15 cellular contexts compared by ENCODE assay signal in genomic region chr16:89099905-89100304, GRCh38. TPM values are rescaled to one million over a fixed set of nuclear protein-coding genes. Genes with fewer than 3 reads are reported as not detected.
DNase-seq lines count a peak whose midpoint lies in the region; ATAC-seq, FAIRE-seq and TF ChIP-seq lines count a peak whose summit lies in the region.
"Had no signal": no experiment of that assay in that cellular context is flagged by ENCODE, and none has a peak within 500 bp of the region (broad histone marks: within the 10 kb centered on the region; RNA-seq: fewer than 3 reads in every experiment).

No MANE protein-coding gene starts in this region.

- peak overlapping the region; percentile 26 for H3K27ac Mint-ChIP-seq in activated T-cell treated with anti-CD3 and anti-CD28 coated beads, Interleukin-2, amount 50 U/mL, for 24 hours

- intact Hi-C loops in K562 (cut with micrococcal nuclease): no loop called here
- intact Hi-C loops in left lung (cut with DNase I): no loop called here

- H3K9ac ChIP-seq in OCI-LY1 (ENCODE audit: low read length): peak overlapping the region; percentile 93
- no peak overlapping the region for H3K9ac ChIP-seq in K562 (ENCODE audit: insufficient read depth in 1 of 2, low read depth in 2 of 2, low read length in 2 of 2)

- H3K9me1 ChIP-seq in K562 (ENCODE audit: control insufficient read depth, insufficient read depth, low read length): peaks cover 8% of the 10 kb centered on the region

- H3K27me3 ChIP-seq in OCI-LY1 (ENCODE audit: insufficient read depth, low read length): no peaks in the 10 kb centered on the region
- no peaks in the 10 kb centered on the region for H3K27me3 ChIP-seq in K562 (ENCODE audit: control insufficient read depth in 2 of 2, insufficient read depth in 2 of 2, low read length in 2 of 2)
- no peaks in the 10 kb centered on the region for H3K27me3 ChIP-seq in small intestine (ENCODE audit: control insufficient read depth in 2 of 2, insufficient read depth in 2 of 2, low read length in 2 of 2)
- no peaks in the 10 kb centered on the region for H3K27me3 ChIP-seq in left lung

- peaks cover 95% of the 10 kb centered on the region for H3K36me3 Mint-ChIP-seq in activated T-cell treated with anti-CD3 and anti-CD28 coated beads, Interleukin-2, amount 50 U/mL, for 24 hours (ENCODE audit: low read depth)
- H3K36me3 Mint-ChIP-seq in activated T-cell treated with anti-CD3 and anti-CD28 coated beads, Interleukin-2, amount 50 U/mL, for 4 hours (ENCODE audit: insufficient read depth): peaks cover 15% of the 10 kb centered on the region

- TF ChIP-seq EP300 in K562 (IDR thresholded peaks at IDR 0.05; ENCODE audit: low read length): no peak

- H2AFZ ChIP-seq in OCI-LY1 (ENCODE audit: low read length): no peak overlapping the region
- no peak overlapping the region for H2AFZ ChIP-seq in K562 (ENCODE audit: low read depth, low read length)

- peaks cover 41% of the 10 kb centered on the region for H3K79me2 ChIP-seq in OCI-LY1 (ENCODE audit: insufficient read depth, low read length)
- H3K79me2 ChIP-seq in K562 (ENCODE audit: control insufficient read depth, insufficient read depth, low read length): peaks cover 49% of the 10 kb centered on the region

- in situ Hi-C loops in K562 (cut with MboI): no loop called here

- no peak for TF ChIP-seq CTCF in OCI-LY1 (IDR thresholded peaks at IDR 0.05; ENCODE audit: low read length)
- TF ChIP-seq CTCF in K562 (IDR thresholded peaks at IDR 0.05 in 2 of 3, conservative IDR thresholded peaks at IDR 0.05 in 1 of 3; ENCODE audit: insufficient read depth in 2 of 3, low read depth in 1 of 3, low read length in 3 of 3): no peak
- no peak for TF ChIP-seq CTCF in left lung (IDR thresholded peaks at IDR 0.05)

- H3K4me2 ChIP-seq in OCI-LY1 (ENCODE audit: low read length) (peak overlapping the region; percentile 83), K562 (ENCODE audit: insufficient read depth, low read length) (no peak overlapping the region)

- H3K27ac ChIP-seq in OCI-LY1 (ENCODE audit: low read depth, low read length, poor library complexity, severe bottlenecking) (peak overlapping the region; percentile 98), K562 (ENCODE audit: extremely low read depth, low read depth, low read length) (no peak overlapping the region), small intestine (ENCODE audit: low read depth in 1 of 2, low read length in 1 of 2) (peak overlapping the region; percentile 61 to 72), left lung (no peak overlapping the region)
- H3K27ac ChIP-seq: thoracic aorta had no signal

- no peak for TF ChIP-seq POLR2A in K562 (conservative IDR thresholded peaks at IDR 0.05)

- H3K36me3 ChIP-seq in OCI-LY1 (ENCODE audit: insufficient read depth, low read length): peaks cover 73% of the 10 kb centered on the region
- peaks cover 73% of the 10 kb centered on the region; the same call in 2 of the 3 replicates for H3K36me3 ChIP-seq in K562 (ENCODE audit: control insufficient read depth, insufficient read depth, low read length)
- H3K36me3 ChIP-seq in small intestine (ENCODE audit: control insufficient read depth in 2 of 2, insufficient read depth in 2 of 2, low read length in 2 of 2): peaks cover 0 to 9% of the 10 kb centered on the region in 2 donors
- peaks cover 0 to 54% of the 10 kb centered on the region in 2 donors for H3K36me3 ChIP-seq in left lung

- DNase-seq in activated T-cell treated with anti-CD3 and anti-CD28 coated beads, Interleukin-2, amount 50 U/mL, for 24 hours: no peak
- no peak for DNase-seq in activated T-cell treated with anti-CD3 and anti-CD28 coated beads, Interleukin-2, amount 50 U/mL, for 4 hours
- DNase-seq in K562 (ENCODE audit: extremely low read depth in 1 of 4, low spot score in 3 of 4): no peak
- peak; percentile 92 for DNase-seq in small intestine
- no peak for DNase-seq in COLO829 (ENCODE audit: low spot score)
- DNase-seq in left lung: no peak
- DNase-seq in NCI-H146 (lab: John Stamatoyannopoulos, UW): no peak
- DNase-seq: dermis blood vessel endothelial cell, KG1, PC-3, T-helper 9 cell had no signal

- no peaks in the 10 kb centered on the region for H3F3A ChIP-seq in OCI-LY1 (ENCODE audit: insufficient read depth, low read length)

- CTCF ChIA-PET in K562 (lab: Yijun Ruan, JAX; ENCODE audit: low intra/inter-chr PET ratio): no interaction called here

- no peak overlapping the region for H3K4me3 Mint-ChIP-seq in activated T-cell treated with anti-CD3 and anti-CD28 coated beads, Interleukin-2, amount 50 U/mL, for 24 hours
- no peak overlapping the region for H3K4me3 Mint-ChIP-seq in activated T-cell treated with anti-CD3 and anti-CD28 coated beads, Interleukin-2, amount 50 U/mL, for 4 hours

- 85% methylated on average over 11 of the region's 11 CpGs for WGBS in K562 (ENCODE audit: insufficient coverage, low coverage, missing lambda C conversion rate)
- WGBS in small intestine, 3 donors: 13 to 45% (median 34%) methylated on average over 11 of the region's 11 CpGs

- H3K9me2 ChIP-seq in OCI-LY1 (ENCODE audit: low read depth, low read length): no peaks in the 10 kb centered on the region

- H3K9me3 ChIP-seq in OCI-LY1 (ENCODE audit: low read length) (no peaks in the 10 kb centered on the region), K562 (replicated peaks; ENCODE audit: control insufficient read depth, insufficient read depth, low read depth, low read length) (no peaks in the 10 kb centered on the region), small intestine (ENCODE audit: control insufficient read depth, low read depth) (no peaks in the 10 kb centered on the region), left lung (no peaks in the 10 kb centered on the region)
- H3K9me3 ChIP-seq: thoracic aorta had no signal

- H4K20me1 ChIP-seq in OCI-LY1 (ENCODE audit: insufficient read depth, low read length): no peaks in the 10 kb centered on the region
- H4K20me1 ChIP-seq in K562 (replicated peaks; ENCODE audit: control insufficient read depth, insufficient read depth, low read length): peaks cover 12% of the 10 kb centered on the region; the same call in 1 of the 2 replicates

- FAIRE-seq in K562 (lab: Jason Lieb, UNC) (no peak), small intestine (lab: Jason Lieb, UNC) (no peak)
- FAIRE-seq: GM12892 had no signal

- no peaks in the 10 kb centered on the region for H3K9me3 Mint-ChIP-seq in activated T-cell treated with anti-CD3 and anti-CD28 coated beads, Interleukin-2, amount 50 U/mL, for 24 hours
- H3K9me3 Mint-ChIP-seq in activated T-cell treated with anti-CD3 and anti-CD28 coated beads, Interleukin-2, amount 50 U/mL, for 4 hours: no peaks in the 10 kb centered on the region
- H3K9me3 Mint-ChIP-seq: memory B cell had no signal

- POLR2A ChIA-PET in K562 (lab: Yijun Ruan, JAX): no interaction called here

- no TSS peak for BruUV-seq in K562 (replicated peaks; lab: Mats Ljungman, UMichigan)

- H3K4me1 Mint-ChIP-seq in activated T-cell treated with anti-CD3 and anti-CD28 coated beads, Interleukin-2, amount 50 U/mL, for 24 hours (ENCODE audit: low read depth): peaks cover 76% of the 10 kb centered on the region
- peaks cover 53% of the 10 kb centered on the region for H3K4me1 Mint-ChIP-seq in activated T-cell treated with anti-CD3 and anti-CD28 coated beads, Interleukin-2, amount 50 U/mL, for 4 hours (ENCODE audit: low read depth)

- no peaks in the 10 kb centered on the region for H3K27me3 Mint-ChIP-seq in activated T-cell treated with anti-CD3 and anti-CD28 coated beads, Interleukin-2, amount 50 U/mL, for 24 hours
- H3K27me3 Mint-ChIP-seq in activated T-cell treated with anti-CD3 and anti-CD28 coated beads, Interleukin-2, amount 50 U/mL, for 4 hours (ENCODE audit: low read depth): no peaks in the 10 kb centered on the region
- H3K27me3 Mint-ChIP-seq: memory B cell had no signal

- no peak for ATAC-seq in activated T-cell treated with anti-CD3 and anti-CD28 coated beads, Interleukin-2, amount 50 U/mL, for 4 hours
- ATAC-seq in K562 (no peak), left lung (no peak)
- ATAC-seq: PC-3 had no signal

- H3K4me3 ChIP-seq in OCI-LY1 (ENCODE audit: low read depth, low read length, poor library complexity, severe bottlenecking) (peak overlapping the region; percentile 90), K562 (no peak overlapping the region), small intestine (ENCODE audit: low read depth in 1 of 2, low read length in 2 of 2) (no peak overlapping the region), left lung (no peak overlapping the region)
- H3K4me3 ChIP-seq: thoracic aorta had no signal

- H3K4me1 ChIP-seq in OCI-LY1 (ENCODE audit: insufficient read depth, low read length, severe bottlenecking): peaks cover 50% of the 10 kb centered on the region
- peaks cover 25 to 67% of the 10 kb centered on the region in 2 experiments; a peak in 4 of 5 replicates for H3K4me1 ChIP-seq in K562 (replicated peaks in 1 of 2; ENCODE audit: control insufficient read depth in 2 of 2, insufficient read depth in 2 of 2, low read length in 2 of 2)
- peaks cover 7 to 29% of the 10 kb centered on the region in 2 donors for H3K4me1 ChIP-seq in small intestine (ENCODE audit: control insufficient read depth in 2 of 2, insufficient read depth in 1 of 2, low read depth in 1 of 2, low read length in 1 of 2)
- H3K4me1 ChIP-seq in left lung: peaks cover 4 to 50% of the 10 kb centered on the region in 2 donors

- no peak for TF ChIP-seq RAD21 in K562 (CRISPR knock-in tag; conservative IDR thresholded peaks at IDR 0.05 in 1 of 2, IDR thresholded peaks at IDR 0.05 in 1 of 2)

TF ChIP-seq in K562, 482 proteins besides CTCF, POLR2A, EP300 and RAD21 (continues in another document):
- peak; percentile 64 for TF ChIP-seq ZNF121 (CRISPR knock-in tag; conservative IDR thresholded peaks at IDR 0.05)

RNA-seq across cellular contexts. Expression of gene ACSF3, which starts 6.3 kb away (rescaled TPM):
- total RNA-seq in activated T-cell treated with anti-CD3 and anti-CD28 coated beads, Interleukin-2, amount 50 U/mL, for 4 hours: 10 to 100 TPM; 32.5 to 38.7 (median 34.2) TPM
- 55.6 and 73.7 TPM in 2 replicates for total RNA-seq in K562 (2011; cell fraction: chromatin; rRNA removed; ENCODE audit: low replicate concordance)
- 44.2 and 45.9 TPM in 2 replicates for total RNA-seq in K562 (2011; cell fraction: nucleolus; rRNA removed)
- total RNA-seq in K562 (2011; cell fraction: nucleoplasm; rRNA removed): 35.3 and 39.0 TPM in 2 replicates
- total RNA-seq in K562 (2014; rRNA removed): 28.5 and 37.0 TPM in 2 replicates
- 14.0 and 14.6 TPM in 2 replicates for total RNA-seq in K562 (2014; rRNA removed; fragmentation: Illumina TruSeq; extraction: Trizol)
- 14.5 and 16.9 TPM in 2 replicates for total RNA-seq in K562 (2015; rRNA removed; fragmentation: Illumina TruSeq; extraction: Trizol)
- 31.7 and 32.8 TPM in 2 replicates for total RNA-seq in K562 (2021)
- polyA plus RNA-seq in K562 (2011; rRNA removed): 14.9 and 15.9 TPM in 2 replicates
- 12.9 and 34.5 TPM in 2 replicates for polyA plus RNA-seq in K562 (2011; cell fraction: cytosol; rRNA removed)
- 22.1 and 40.2 TPM in 2 replicates for polyA plus RNA-seq in K562 (2011; cell fraction: nucleus; rRNA removed)
- 16.9 and 29.2 TPM in 2 replicates for polyA plus RNA-seq in K562 (2012)
- polyA plus RNA-seq in K562 (2014; fragmentation: Illumina TruSeq; extraction: Trizol): 14.7 and 21.0 TPM in 2 replicates
- 1 to 10 TPM in 1 of 2 experiments, under 1 TPM in 1; 0.77 to 1.9 TPM for polyA plus RNA-seq in K562 (2014; fragmentation: Nextera tagmentation; extraction: Ambion mirVana)
- 27.3 and 29.8 TPM in 2 replicates for polyA plus RNA-seq in K562 (2014; rRNA removed)
- polyA minus RNA-seq in K562 (2011; rRNA and poly(A)+ RNA removed): 16.2 and 17.6 TPM in 2 replicates
- 40.6 and 53.1 TPM in 2 replicates for polyA minus RNA-seq in K562 (2011; cell fraction: cytosol; rRNA and poly(A)+ RNA removed)
- 21.0 and 22.3 TPM in 2 replicates for polyA minus RNA-seq in K562 (2011; cell fraction: nucleus; rRNA and poly(A)+ RNA removed)
- polyA plus RNA-seq in small intestine: 10 to 100 TPM; 49.2 to 93.7 (median 68.1) TPM
- 10 to 100 TPM; 34.4 to 38.4 TPM for total RNA-seq in left lung

Comparison
In these comparisons a context has a peak if more than half of its experiments do, and no peak if none do; other contexts are left out.
1. H3K27ac ChIP-seq: peak in OCI-LY1 (single experiment) and small intestine (2 of 2); none in K562 (single experiment) and left lung (0 of 2).